Comparison of ENCODE assay signal across 10 cellular contexts in genomic region chr1:235831148-235831547, GRCh38. TPM values are rescaled to one million over a fixed set of nuclear protein-coding genes. Genes with fewer than 3 reads are reported as not detected.
DNase-seq lines count a peak whose midpoint lies in the region; ATAC-seq lines count a peak whose summit lies in the region.
"Had no signal": no experiment of that assay in that cellular context is flagged by ENCODE, and none has a peak within 500 bp of the region (broad histone marks: within the 10 kb centered on the region; RNA-seq: fewer than 3 reads in every experiment).

No MANE protein-coding gene starts in this region.

- ATAC-seq in GM18868 (IDR thresholded peaks at IDR 0.05; ENCODE audit: unreplicated experiment): peak; percentile 100
- ATAC-seq in HG03095 (IDR thresholded peaks at IDR 0.05; ENCODE audit: unreplicated experiment): peak; percentile 91
- peak; percentile 92 for ATAC-seq in naive thymus-derived CD4-positive, alpha-beta T cell

- no peaks in the 10 kb centered on the region for H3K9me3 Mint-ChIP-seq in activated CD4-positive, alpha-beta memory T cell treated with anti-CD3 and anti-CD28 coated beads for 36 hours
- H3K9me3 Mint-ChIP-seq in naive thymus-derived CD4-positive, alpha-beta T cell: no peaks in the 10 kb centered on the region

- no peak overlapping the region for H3K4me3 Mint-ChIP-seq in activated CD4-positive, alpha-beta memory T cell treated with anti-CD3 and anti-CD28 coated beads for 36 hours
- H3K4me3 Mint-ChIP-seq in naive thymus-derived CD4-positive, alpha-beta T cell: peak overlapping the region in 1 of 10 donors; percentile 3
- H3K4me3 Mint-ChIP-seq: activated naive CD8-positive, alpha-beta T cell had no signal

- peaks cover 13% of the 10 kb centered on the region for H3K36me3 Mint-ChIP-seq in activated CD4-positive, alpha-beta memory T cell treated with anti-CD3 and anti-CD28 coated beads for 36 hours
- H3K36me3 Mint-ChIP-seq in naive thymus-derived CD4-positive, alpha-beta T cell: peaks cover 0 to 24% (median 11%) of the 10 kb centered on the region in 5 donors

- DNase-seq in AG08396 (ENCODE audit: low spot score) (peak; percentile 22), HAP-1 (ENCODE audit: low spot score in 2 of 2) (no peak), NCI-H1694 (lab: John Stamatoyannopoulos, UW) (no peak), NCI-H2227 (lab: John Stamatoyannopoulos, UW; ENCODE audit: unreplicated experiment) (no peak)
- DNase-seq in activated CD4-positive, alpha-beta memory T cell treated with anti-CD3 and anti-CD28 coated beads for 36 hours: peak; percentile 70
- DNase-seq in naive thymus-derived CD4-positive, alpha-beta T cell: peak in 1 of 9 donors; percentile 38
- DNase-seq: psoas muscle had no signal

- no peak overlapping the region for H3K27ac Mint-ChIP-seq in activated CD4-positive, alpha-beta memory T cell treated with anti-CD3 and anti-CD28 coated beads for 36 hours
- H3K27ac Mint-ChIP-seq in naive thymus-derived CD4-positive, alpha-beta T cell: peak overlapping the region in 1 of 9 donors; percentile 26
- H3K27ac Mint-ChIP-seq: activated naive CD8-positive, alpha-beta T cell had no signal

- H3K27me3 ChIP-seq in naive thymus-derived CD4-positive, alpha-beta T cell (ENCODE audit: control insufficient read depth in 2 of 2, insufficient read depth in 2 of 2, low read length in 2 of 2): no peaks in the 10 kb centered on the region
- no peaks in the 10 kb centered on the region for H3K27me3 ChIP-seq in HAP-1 (ENCODE audit: low read depth)

- no peak overlapping the region for H3K4me3 ChIP-seq in naive thymus-derived CD4-positive, alpha-beta T cell (ENCODE audit: low read length)
- H3K4me3 ChIP-seq in HAP-1: no peak overlapping the region
- H3K4me3 ChIP-seq: psoas muscle had no signal

- intact Hi-C loops in activated CD4-positive, alpha-beta memory T cell treated with anti-CD3 and anti-CD28 coated beads for 36 hours (cut with micrococcal nuclease): no loop called here
- intact Hi-C loops in naive thymus-derived CD4-positive, alpha-beta T cell (cut with micrococcal nuclease): no loop called here

- in situ Hi-C loops in HAP-1 (cut with MboI; ENCODE audit: low sequenced_read_pairs): no loop called here

- H3K36me3 ChIP-seq in naive thymus-derived CD4-positive, alpha-beta T cell (ENCODE audit: control insufficient read depth in 2 of 3, insufficient read depth in 3 of 3, low read length in 3 of 3): peaks cover 0 to 4% (median 3%) of the 10 kb centered on the region in 3 experiments
- H3K36me3 ChIP-seq in HAP-1 (replicated peaks): no peaks in the 10 kb centered on the region

- no peaks in the 10 kb centered on the region for H3K9me3 ChIP-seq in naive thymus-derived CD4-positive, alpha-beta T cell (ENCODE audit: control insufficient read depth in 2 of 3, low read length in 3 of 3)
- no peaks in the 10 kb centered on the region for H3K9me3 ChIP-seq in HAP-1
- H3K9me3 ChIP-seq: psoas muscle had no signal

- H3K27me3 Mint-ChIP-seq in activated CD4-positive, alpha-beta memory T cell treated with anti-CD3 and anti-CD28 coated beads for 36 hours: no peaks in the 10 kb centered on the region
- H3K27me3 Mint-ChIP-seq in naive thymus-derived CD4-positive, alpha-beta T cell: no peaks in the 10 kb centered on the region
- H3K27me3 Mint-ChIP-seq: activated naive CD8-positive, alpha-beta T cell had no signal

- H3K27ac ChIP-seq in naive thymus-derived CD4-positive, alpha-beta T cell (ENCODE audit: low read depth, low read length): no peak overlapping the region
- H3K27ac ChIP-seq: psoas muscle had no signal

- CTCF ChIA-PET in activated CD4-positive, alpha-beta memory T cell treated with anti-CD3 and anti-CD28 coated beads for 36 hours (lab: Charles Lee): interaction anchor here (2.5 kb wide), 1 partner anchor 141 kb away, joined by 10 read pairs; no protein-coding TSS in a partner anchor
- CTCF ChIA-PET in naive thymus-derived CD4-positive, alpha-beta T cell (lab: Charles Lee): no interaction called here

- POLR2A ChIA-PET in activated CD4-positive, alpha-beta memory T cell treated with anti-CD3 and anti-CD28 coated beads for 36 hours (lab: Charles Lee): no interaction called here
- POLR2A ChIA-PET in naive thymus-derived CD4-positive, alpha-beta T cell (lab: Charles Lee): no interaction called here

- H3K4me1 ChIP-seq in naive thymus-derived CD4-positive, alpha-beta T cell (ENCODE audit: control insufficient read depth in 2 of 2, insufficient read depth in 2 of 2, low read length in 2 of 2): no peaks in the 10 kb centered on the region
- no peaks in the 10 kb centered on the region for H3K4me1 ChIP-seq in HAP-1
- H3K4me1 ChIP-seq: psoas muscle had no signal

- H3K4me1 Mint-ChIP-seq in activated CD4-positive, alpha-beta memory T cell treated with anti-CD3 and anti-CD28 coated beads for 36 hours (ENCODE audit: low read depth): peaks cover 9% of the 10 kb centered on the region
- peaks cover 0 to 11% (median 0%) of the 10 kb centered on the region in 7 donors for H3K4me1 Mint-ChIP-seq in naive thymus-derived CD4-positive, alpha-beta T cell

RNA-seq across cellular contexts. Expression of gene LYST, which starts 35.6 kb away (rescaled TPM):
- 10 to 100 TPM; 26.5 to 28.0 TPM for total RNA-seq in activated CD4-positive, alpha-beta memory T cell treated with anti-CD3 and anti-CD28 coated beads for 36 hours
- 10 to 100 TPM; 24.8 to 98.1 (median 30.9) TPM for total RNA-seq in naive thymus-derived CD4-positive, alpha-beta T cell
- polyA plus RNA-seq in naive thymus-derived CD4-positive, alpha-beta T cell: 1 to 10 TPM; 5.7 to 5.9 TPM

Comparison
In these comparisons a context has a peak if more than half of its experiments do, and no peak if none do; other contexts are left out.
1. DNase-seq: peak in AG08396 (single experiment) and activated CD4-positive, alpha-beta memory T cell treated with anti-CD3 and anti-CD28 coated beads for 36 hours (single experiment); none in HAP-1 (0 of 2), NCI-H1694 (single experiment) and NCI-H2227 (single experiment).
2. Peak in every context shown above with its lines, with median percentiles within 50 percentile points of each other: ATAC-seq.